13 cellular contexts compared by ENCODE assay signal in genomic region chr5:112643339-112643971, GRCh38.
"Had no signal": no experiment of that assay in that cellular context is flagged by ENCODE, and none has a peak within 500 bp of the region (broad histone marks: within the 10 kb centered on the region; RNA-seq: fewer than 3 reads in every experiment).

No MANE protein-coding gene starts in this region.

- H3K4me3 ChIP-seq: heart right ventricle, neural progenitor cell, prostate gland, thyroid gland had no signal

- H3K27ac ChIP-seq: epithelial cell of prostate, heart right ventricle, neural progenitor cell, prostate gland, thyroid gland had no signal

- H3K4me1 ChIP-seq: prostate gland, thyroid gland had no signal

- H3K36me3 ChIP-seq: heart right ventricle, neural progenitor cell, prostate gland, thyroid gland had no signal

- DNase-seq: activated naive CD8-positive, alpha-beta T cell treated with anti-CD3 and anti-CD28 coated beads for 36 hours; activated T-cell treated with anti-CD3 and anti-CD28 coated beads, Interleukin-2, amount 50 U/mL, for 1 hour; amniotic stem cell; heart right ventricle; islet precursor cell; left colon; stimulated activated CD4-positive, alpha-beta T cell treated with anti-CD3 and anti-CD28 coated beads, Interleukin-12 subunit alpha, Interleukin-12 subunit beta, amount 100 ng/mL, for 4 hours; substantia nigra; T-helper 9 cell had no signal

- H3K27me3 ChIP-seq: heart right ventricle, neural progenitor cell, thyroid gland had no signal

- ATAC-seq: left colon had no signal

- H3K9me3 ChIP-seq: heart right ventricle, prostate gland, thyroid gland had no signal
